In the genomic region with DNA sequence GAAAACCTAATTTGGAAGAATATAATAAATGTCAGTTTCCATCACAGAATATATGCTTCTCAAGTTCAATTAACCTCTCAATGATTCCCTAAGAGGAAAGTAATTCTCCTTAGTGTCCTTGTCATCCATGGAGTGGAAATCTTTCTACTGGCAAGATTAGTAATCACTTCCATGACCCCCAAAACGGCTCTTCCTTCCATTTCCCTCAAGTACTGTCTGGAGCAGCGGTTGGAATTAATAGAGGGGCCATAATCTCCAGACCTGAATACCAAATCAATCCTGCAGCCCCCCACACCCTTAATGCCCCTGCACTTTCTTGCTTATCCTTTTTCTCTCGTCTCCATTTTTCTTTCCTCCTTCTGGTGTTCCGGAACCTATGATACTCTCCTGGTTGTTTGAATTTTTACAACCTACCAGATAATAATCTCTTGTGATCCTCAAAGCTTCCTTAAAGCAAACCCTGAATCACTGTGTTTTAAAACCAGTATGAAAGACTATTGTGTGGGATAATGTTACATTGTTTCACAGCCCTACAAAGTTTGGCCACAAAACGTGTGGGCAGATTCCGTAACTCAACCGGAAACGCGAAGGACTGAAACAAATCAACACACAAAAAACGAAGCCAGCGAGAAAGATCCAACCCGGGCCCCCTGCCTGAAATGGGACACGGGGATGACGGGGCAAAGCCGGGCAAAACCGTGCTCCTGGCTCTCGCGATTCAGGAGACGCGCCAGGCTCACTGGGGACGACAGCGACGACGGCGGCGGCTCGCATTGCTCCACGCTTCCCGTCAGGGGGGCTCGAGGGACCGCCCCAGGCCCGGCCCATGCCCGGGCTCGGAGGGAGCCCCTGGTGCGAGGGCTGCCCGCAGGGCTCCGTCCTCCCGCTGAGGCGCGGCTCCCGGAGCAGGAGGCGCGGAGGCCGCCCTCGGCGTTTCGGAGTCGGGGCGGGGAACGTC, we compare ENCODE assay signal across 8 cellular contexts. TPM values are rescaled to one million over a fixed set of nuclear protein-coding genes. Genes with fewer than 3 reads are reported as not detected.
DNase-seq lines count a peak whose midpoint lies in the region; ATAC-seq and TF ChIP-seq lines count a peak whose summit lies in the region.
"Not testable (repeated sequence)": the region's sequence is repeated elsewhere in the genome, so short reads cannot be mapped to it uniquely, and the experiment has no call there.

No MANE protein-coding gene starts in this region.

- CTCF ChIA-PET in HCT116 (lab: Charles Lee), result not testable (repeated sequence)

- peak overlapping the region; percentile 95 for H3K27ac Mint-ChIP-seq in osteocyte (ENCODE audit: unreplicated experiment)

- not testable (repeated sequence) for H3K9me3 Mint-ChIP-seq in osteocyte (ENCODE audit: unreplicated experiment)

- H3K9me2 ChIP-seq in HCT116 (ENCODE audit: insufficient read depth), result not testable (repeated sequence)

- TF ChIP-seq EP300 in suprapubic skin (IDR thresholded peaks at IDR 0.05), result not testable (repeated sequence)

- not testable (repeated sequence) for H4K20me1 ChIP-seq in HCT116 (ENCODE audit: insufficient read depth)

- DNase-seq in GM04504 (ENCODE audit: low read depth), result peak; percentile 46
- peak; percentile 33 for DNase-seq in HCT116 (ENCODE audit: low read depth, low spot score)
- peak; percentile 25 for DNase-seq in LNCaP clone FGC (ENCODE audit: low read depth)
- DNase-seq in UCSD-AML1 (lab: John Stamatoyannopoulos, UW; ENCODE audit: unreplicated experiment), result peak; percentile 66
- peak; percentile 63 for DNase-seq in astrocyte of the spinal cord (ENCODE audit: low read depth, low spot score)
- peak; percentile 80 for DNase-seq in left ventricle myocardium superior
- peak; percentile 94 for DNase-seq in osteocyte (ENCODE audit: extremely low spot score, unreplicated experiment)
- peak; percentile 85 to 89 for DNase-seq in suprapubic skin (ENCODE audit: low spot score in 2 of 2)

- POLR2A ChIA-PET in HCT116 (lab: Charles Lee), result not testable (repeated sequence)

- not testable (repeated sequence) for H3K36me3 ChIP-seq in HCT116 (ENCODE audit: control insufficient read depth in 1 of 2, insufficient read depth in 2 of 2, low read length in 2 of 2); suprapubic skin

- intact Hi-C loops in HCT116 (cut with micrococcal nuclease), result loop anchor here (1.0 kb wide), 1 partner anchor 176 kb away; a partner anchor contains a TSS
- intact Hi-C loops in left ventricle myocardium superior (cut with micrococcal nuclease), result not testable (repeated sequence)

- not testable (repeated sequence) for H3K9me3 ChIP-seq in HCT116 (ENCODE audit: control insufficient read depth in 1 of 2, insufficient read depth in 1 of 2, low read depth in 1 of 2, low read length in 2 of 2); suprapubic skin

- TF ChIP-seq RAD21 in HCT116 (IDR thresholded peaks at IDR 0.05; ENCODE audit: low read depth), result not testable (repeated sequence)

- H2AFZ ChIP-seq in HCT116 (ENCODE audit: low read depth, low read length, poor library complexity, severe bottlenecking), result not testable (repeated sequence)

- H3K9ac ChIP-seq in HCT116 (ENCODE audit: low read length), result peak overlapping the region; percentile 70

- TSS peak; percentile 58 for BruUV-seq in HCT116 (replicated peaks; lab: Mats Ljungman, UMichigan)

- peaks cover 4 to 16% of the 10 kb centered on the region in 2 experiments for H3K4me1 ChIP-seq in HCT116 (ENCODE audit: control insufficient read depth in 1 of 2, insufficient read depth in 2 of 2, low read length in 2 of 2)
- peaks cover 15% of the 10 kb centered on the region for H3K4me1 ChIP-seq in suprapubic skin

- peak; percentile 80 for ATAC-seq in HCT116
- peak; percentile 82 for ATAC-seq in left ventricle myocardium superior

- peak overlapping the region; percentile 80 for H3K4me3 ChIP-seq in HCT116 (replicated peaks in 1 of 2; ENCODE audit: low read depth in 1 of 2, low read length in 2 of 2)
- H3K4me3 ChIP-seq in LNCaP clone FGC (ENCODE audit: low read depth, low read length), result peak overlapping the region; percentile 86
- H3K4me3 ChIP-seq in astrocyte of the spinal cord (ENCODE audit: low read depth, low read length), result peak overlapping the region; percentile 50
- H3K4me3 ChIP-seq in suprapubic skin, result peak overlapping the region; percentile 65

- H3K4me2 ChIP-seq in HCT116 (ENCODE audit: low read length), result peak overlapping the region; percentile 60

- H3K27me3 Mint-ChIP-seq in osteocyte (ENCODE audit: unreplicated experiment), result not testable (repeated sequence)

- H3K27me3 ChIP-seq in HCT116 (ENCODE audit: insufficient read depth, low read length); suprapubic skin: not testable (repeated sequence)

- not testable (repeated sequence) for H3K36me3 Mint-ChIP-seq in osteocyte (ENCODE audit: unreplicated experiment)

- H3K27ac ChIP-seq in HCT116 (ENCODE audit: low read depth, low read length), result peak overlapping the region; percentile 81
- H3K27ac ChIP-seq in suprapubic skin, result peak overlapping the region; percentile 93

- not testable (repeated sequence) for TF ChIP-seq CTCF in HCT116 (IDR thresholded peaks at IDR 0.05 in 2 of 3, conservative IDR thresholded peaks at IDR 0.05 in 1 of 3; ENCODE audit: borderline replicate concordance in 1 of 3, insufficient read depth in 1 of 3, low read depth in 2 of 3, low read length in 2 of 3); LNCaP clone FGC (IDR thresholded peaks at IDR 0.05; ENCODE audit: control insufficient read depth, extremely low read depth, insufficient read depth); astrocyte of the spinal cord (IDR thresholded peaks at IDR 0.05; ENCODE audit: low read depth, low read length); osteocyte (IDR thresholded peaks at IDR 0.05); suprapubic skin (IDR thresholded peaks at IDR 0.05)

- WGBS in suprapubic skin, result 31% methylated on average over 45 of the region's 50 CpGs

- H3K4me1 Mint-ChIP-seq in osteocyte (ENCODE audit: unreplicated experiment), result peaks cover 14% of the 10 kb centered on the region

- H3K79me2 ChIP-seq in HCT116 (ENCODE audit: insufficient read depth, low read length), result peaks cover 16% of the 10 kb centered on the region

- TF ChIP-seq POLR2A in HCT116 (IDR thresholded peaks at IDR 0.05; ENCODE audit: borderline replicate concordance, extremely low read depth, insufficient read depth, insufficient read length); suprapubic skin (IDR thresholded peaks at IDR 0.05): not testable (repeated sequence)

- RAD21 ChIA-PET in HCT116 (lab: Charles Lee; ENCODE audit: low non-redundant PET in 1 of 2, low total read pairs in 2 of 2, uncharacterized antibody in 2 of 2, unreplicated experiment in 2 of 2), result not testable (repeated sequence)

- in situ Hi-C loops in astrocyte of the spinal cord (cut with HindIII; ENCODE audit: low sequenced_read_pairs), result not testable (repeated sequence)

- H3K4me3 Mint-ChIP-seq in osteocyte (ENCODE audit: unreplicated experiment), result peak overlapping the region; percentile 86

TF ChIP-seq in HCT116, 20 proteins besides CTCF, POLR2A, EP300 and RAD21:
- TF ChIP-seq, protein P1, sequence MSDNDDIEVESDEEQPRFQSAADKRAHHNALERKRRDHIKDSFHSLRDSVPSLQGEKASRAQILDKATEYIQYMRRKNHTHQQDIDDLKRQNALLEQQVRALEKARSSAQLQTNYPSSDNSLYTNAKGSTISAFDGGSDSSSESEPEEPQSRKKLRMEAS (IDR thresholded peaks at IDR 0.05), result peak; percentile 69
- TF ChIP-seq SIN3A (IDR thresholded peaks at IDR 0.05; ENCODE audit: low read depth) (peak; percentile 2; the same call in 1 of the 2 replicates), POLR2AphosphoS5 (IDR thresholded peaks at IDR 0.05; ENCODE audit: low read depth, low read length) (peak; percentile 51)

RNA-seq across cellular contexts. Expression of a gene that starts 1.0 kb away (rescaled TPM):
- 5.4 TPM for total RNA-seq in HCT116 (2021; ENCODE audit: unreplicated experiment)
- polyA plus RNA-seq in HCT116 (2012), result 4.8 and 6.7 TPM in 2 replicates
- 0.35 TPM for total RNA-seq in left ventricle myocardium superior
- 0.81 and 2.0 TPM in 2 replicates for total RNA-seq in osteocyte
- 1 to 10 TPM; 3.7 to 8.2 (median 5.8) TPM for total RNA-seq in suprapubic skin

RNA-seq across cellular contexts. Expression of a gene that starts 14.3 kb away (rescaled TPM):
- total RNA-seq in HCT116 (2021; ENCODE audit: unreplicated experiment), result 50.9 TPM
- polyA plus RNA-seq in HCT116 (2012), result 29.6 and 34.1 TPM in 2 replicates
- 48.1 TPM for total RNA-seq in left ventricle myocardium superior
- total RNA-seq in osteocyte, result 30.4 and 30.8 TPM in 2 replicates
- 10 to 100 TPM; 40.0 to 53.2 (median 44.5) TPM for total RNA-seq in suprapubic skin

Comparison
In these comparisons a context has a peak if more than half of its experiments do, and no peak if none do; other contexts are left out.
1. Peak in every context shown above with its lines: DNase-seq, ATAC-seq, H3K4me3 ChIP-seq and H3K27ac ChIP-seq.
2. DNase-seq: peak in every context shown above with its lines; median percentile 94 in osteocyte; 87 in suprapubic skin; 80 in left ventricle myocardium superior; 66 in UCSD-AML1; 63 in astrocyte of the spinal cord; 46 in GM04504; 33 in HCT116; 25 in LNCaP clone FGC.